In genomic region chr1:228259951-228260350, GRCh38 we compare ENCODE assay signal across 23 cellular contexts. TPM values are rescaled to one million over a fixed set of nuclear protein-coding genes. Genes with fewer than 3 reads are reported as not detected.
DNase-seq lines count a peak whose midpoint lies in the region; ATAC-seq, FAIRE-seq and TF ChIP-seq lines count a peak whose summit lies in the region.
"Had no signal": no experiment of that assay in that cellular context is flagged by ENCODE, and none has a peak within 500 bp of the region (broad histone marks: within the 10 kb centered on the region; RNA-seq: fewer than 3 reads in every experiment).

No MANE protein-coding gene starts in this region.

- H3K4me2 ChIP-seq in HepG2 (ENCODE audit: low read depth, low read length), result no peak overlapping the region
- H3K4me2 ChIP-seq: BLaER1 had no signal

- ATAC-seq in HepG2, result peak; percentile 74
- no peak for ATAC-seq in HG03354 (IDR thresholded peaks at IDR 0.05; ENCODE audit: poor library complexity, severe bottlenecking, unreplicated experiment)
- ATAC-seq in esophagus mucosa, result no peak
- ATAC-seq: mucosa of descending colon, SK-N-SH treated with all-trans-retinoic acid at 6 μM for 48 hours had no signal

- H4K20me1 ChIP-seq in HepG2 (ENCODE audit: insufficient read depth, low read length), result no peaks in the 10 kb centered on the region
- H4K20me1 ChIP-seq: BLaER1 had no signal

- BruUV-seq in HepG2 (replicated peaks; lab: Mats Ljungman, UMichigan), result no TSS peak

- H3K4me1 ChIP-seq in HepG2 (ENCODE audit: insufficient read depth, low read length), result no peaks in the 10 kb centered on the region
- H3K4me1 ChIP-seq: BLaER1 had no signal

- in situ Hi-C loops in HepG2 (cut with HindIII; ENCODE audit: extremely low pct_ligation_motif_present, low pct_unique_long_range_greater_than_20kb), result no loop called here

- TF ChIP-seq CTCF in GM12873 (IDR thresholded peaks at IDR 0.05; ENCODE audit: insufficient read depth, low read depth, low read length, missing control alignments), result peak; percentile 16
- peak; percentile 12 for TF ChIP-seq CTCF in bronchial epithelial cell (IDR thresholded peaks at IDR 0.05; ENCODE audit: insufficient read depth, low read length, severe bottlenecking)
- TF ChIP-seq CTCF in HepG2 (CRISPR knock-in tag; IDR thresholded peaks at IDR 0.05), result peak; percentile 56

- H3K4me3 ChIP-seq in bronchial epithelial cell (ENCODE audit: low read depth, low read length), result no peak overlapping the region
- H3K4me3 ChIP-seq in HepG2 (replicated peaks in 1 of 3; ENCODE audit: insufficient read depth in 1 of 3, low read depth in 2 of 3, low read length in 3 of 3), result no peak overlapping the region
- H3K4me3 ChIP-seq: BLaER1, coronary artery, mucosa of descending colon had no signal

- no peak overlapping the region for H2AFZ ChIP-seq in HepG2 (ENCODE audit: low read length)

- no peaks in the 10 kb centered on the region for H3K36me3 ChIP-seq in bronchial epithelial cell (ENCODE audit: control insufficient read depth, insufficient read depth, low read length)
- H3K36me3 ChIP-seq in HepG2 (replicated peaks in 1 of 2; ENCODE audit: control insufficient read depth in 1 of 2, insufficient read depth in 2 of 2, low read length in 2 of 2), result no peaks in the 10 kb centered on the region

- H3K27ac ChIP-seq in HepG2 (ENCODE audit: extremely low read length, insufficient read depth, low read length), result no peak overlapping the region
- H3K27ac ChIP-seq: BLaER1, coronary artery had no signal

- peak; percentile 26; the same call in 1 of the 2 replicates for TF ChIP-seq RAD21 in Ishikawa (IDR thresholded peaks at IDR 0.05; ENCODE audit: low read depth)
- no peak for TF ChIP-seq RAD21 in HepG2 (CRISPR knock-in tag; IDR thresholded peaks at IDR 0.05)

- intact Hi-C loops in HepG2 (cut with micrococcal nuclease; ENCODE audit: unreplicated experiment), result no loop called here

- no peak for TF ChIP-seq POLR2A in HepG2 (IDR thresholded peaks at IDR 0.05; ENCODE audit: insufficient read depth in 1 of 2, low read depth in 2 of 2, low read length in 2 of 2)

- POLR2A ChIA-PET in HepG2 (lab: Yijun Ruan, JAX), result no interaction called here

- no peaks in the 10 kb centered on the region for H3K79me2 ChIP-seq in HepG2 (ENCODE audit: insufficient read depth, low read length)

- no peak overlapping the region for H3K9ac ChIP-seq in HepG2 (ENCODE audit: insufficient read depth, low read depth, low read length)
- H3K9ac ChIP-seq: BLaER1 had no signal

- H3K27me3 ChIP-seq in bronchial epithelial cell (ENCODE audit: control insufficient read depth, insufficient read depth, low read length) (no peaks in the 10 kb centered on the region), HepG2 (ENCODE audit: control insufficient read depth in 1 of 2, insufficient read depth in 2 of 2, low read length in 2 of 2) (peaks cover 0 to 1% of the 10 kb centered on the region in 2 experiments; a peak in 2 of 5 replicates)
- H3K27me3 ChIP-seq: BLaER1 had no signal

- CTCF ChIA-PET in HepG2 (lab: Yijun Ruan, JAX; ENCODE audit: low intra/inter-chr PET ratio, low total read pairs), result no interaction called here

- TF ChIP-seq EP300 in Ishikawa (IDR thresholded peaks at IDR 0.05; ENCODE audit: borderline replicate concordance) (no peak), HepG2 (IDR thresholded peaks at IDR 0.05; ENCODE audit: low read depth in 2 of 2, low read length in 2 of 2) (no peak), HepG2 (CRISPR knock-in tag; IDR thresholded peaks at IDR 0.05; ENCODE audit: borderline replicate concordance) (no peak)

- no peaks in the 10 kb centered on the region for H3K9me3 ChIP-seq in HepG2 (ENCODE audit: low read length)

- DNase-seq in bronchial epithelial cell (ENCODE audit: low read depth) (no peak), HepG2 (ENCODE audit: low spot score) (peak; percentile 14), SK-N-DZ (ENCODE audit: low spot score) (no peak)
- DNase-seq in activated CD4-positive, CD25-positive, alpha-beta regulatory T cell (lab: John Stamatoyannopoulos, UW), result no peak
- DNase-seq: activated CD4-positive, CD25-positive, alpha-beta regulatory T cell treated with anti-CD3 and anti-CD28 coated beads, Interleukin-2, amount 50 U/mL, for 72 hours; activated naive CD8-positive, alpha-beta T cell treated with anti-CD3 and anti-CD28 coated beads for 36 hours; Calu3; GDM1; Kasumi-1; mucosa of descending colon; NCI-H1417 treated with DMSO at 0.1 percent for 48 hours; NCI-H2171 treated with DMSO at 0.1 percent for 48 hours; stimulated activated CD8-positive, alpha-beta memory T cell treated with anti-CD3 and anti-CD28 coated beads, Interleukin-4, amount 100 ng/mL, for 48 hours; T-helper 9 cell had no signal

- WGBS in HepG2 (ENCODE audit: low lambda C conversion rate), result 0% methylated on average over 2 of the region's 3 CpGs

- no peak for FAIRE-seq in bronchial epithelial cell (lab: Jason Lieb, UNC)
- FAIRE-seq in HepG2 (lab: Jason Lieb, UNC), result no peak
- FAIRE-seq: frontal cortex, RCC 7860 had no signal

TF ChIP-seq in Ishikawa, 13 proteins besides CTCF, POLR2A, EP300 and RAD21 (continues in another document):
- no peak for TF ChIP-seq FOXM1 (IDR thresholded peaks at IDR 0.05; ENCODE audit: borderline replicate concordance, low read depth)

TF ChIP-seq in HepG2, 621 proteins besides CTCF, POLR2A, EP300 and RAD21:
- TF ChIP-seq FOXA3 (CRISPR knock-in tag; IDR thresholded peaks at IDR 0.05) (no peak), STAG1 (CRISPR knock-in tag; IDR thresholded peaks at IDR 0.05) (peak; percentile 46)

RNA-seq across cellular contexts. Expression of gene OBSCN, which starts 52.1 kb away (rescaled TPM):
- total RNA-seq in bronchial epithelial cell (6.3 and 7.6 TPM in 2 replicates), HepG2 (2016; rRNA removed; fragmentation: Illumina TruSeq; extraction: Trizol) (0.08 and 0.20 TPM in 2 replicates), esophagus mucosa (9.8 TPM)
- total RNA-seq in HepG2 (2016; cell fraction: cytosol; rRNA removed; fragmentation: Illumina TruSeq; extraction: Trizol; ENCODE audit: low read depth), result not detected in 2 replicates
- 0.09 and 0.13 TPM in 2 replicates for total RNA-seq in HepG2 (2016; cell fraction: insoluble cytoplasmic fraction; rRNA removed; fragmentation: Illumina TruSeq; extraction: Trizol)
- 0.06 and 0.07 TPM in 2 replicates for total RNA-seq in HepG2 (2016; cell fraction: membrane; rRNA removed; fragmentation: Illumina TruSeq; extraction: Trizol)
- total RNA-seq in HepG2 (2016; cell fraction: nucleus; rRNA removed; fragmentation: Illumina TruSeq; extraction: Trizol), result 0.12 TPM in 1 of 2 replicates, not detected in the other
- polyA plus RNA-seq in HepG2 (2011; rRNA removed), result 0.10 and 0.20 TPM in 2 replicates
- polyA plus RNA-seq in HepG2 (2011; cell fraction: cytosol; rRNA removed), result 0.03 and 0.07 TPM in 2 replicates
- polyA plus RNA-seq in HepG2 (2011; cell fraction: nucleus; rRNA removed), result 0.58 and 1.1 TPM in 2 replicates
- 0.09 and 0.55 TPM in 2 replicates for polyA plus RNA-seq in HepG2 (2012)
- not detected in 2 replicates for polyA plus RNA-seq in HepG2 (2016; cell fraction: cytosol; fragmentation: Illumina TruSeq; extraction: Trizol; ENCODE audit: low read depth)
- 0.08 and 0.10 TPM in 2 replicates for polyA plus RNA-seq in HepG2 (2016; cell fraction: insoluble cytoplasmic fraction; fragmentation: Illumina TruSeq; extraction: Trizol; ENCODE audit: low read depth)
- not detected in 2 replicates for polyA plus RNA-seq in HepG2 (2016; cell fraction: membrane; fragmentation: Illumina TruSeq; extraction: Trizol; ENCODE audit: low read depth)
- polyA plus RNA-seq in HepG2 (2016; cell fraction: nucleus; fragmentation: Illumina TruSeq; extraction: Trizol; ENCODE audit: insufficient read depth, low read depth), result 0.14 and 0.32 TPM in 2 replicates
- polyA minus RNA-seq in HepG2 (2011; rRNA and poly(A)+ RNA removed; ENCODE audit: low replicate concordance), result 0.24 and 23.5 TPM in 2 replicates
- polyA minus RNA-seq in HepG2 (2011; cell fraction: cytosol; rRNA and poly(A)+ RNA removed), result 0.10 and 0.35 TPM in 2 replicates
- polyA minus RNA-seq in HepG2 (2011; cell fraction: nucleus; rRNA and poly(A)+ RNA removed), result 0.52 and 0.99 TPM in 2 replicates
- 6.6 and 8.7 TPM in 2 replicates for polyA plus RNA-seq in SK-N-DZ (2014; cell fraction: cytosol; rRNA removed)
- 28.2 and 34.2 TPM in 2 replicates for polyA plus RNA-seq in SK-N-DZ (2014; cell fraction: nucleus; rRNA removed)
